16 cellular contexts compared by ENCODE assay signal in the genomic region with DNA sequence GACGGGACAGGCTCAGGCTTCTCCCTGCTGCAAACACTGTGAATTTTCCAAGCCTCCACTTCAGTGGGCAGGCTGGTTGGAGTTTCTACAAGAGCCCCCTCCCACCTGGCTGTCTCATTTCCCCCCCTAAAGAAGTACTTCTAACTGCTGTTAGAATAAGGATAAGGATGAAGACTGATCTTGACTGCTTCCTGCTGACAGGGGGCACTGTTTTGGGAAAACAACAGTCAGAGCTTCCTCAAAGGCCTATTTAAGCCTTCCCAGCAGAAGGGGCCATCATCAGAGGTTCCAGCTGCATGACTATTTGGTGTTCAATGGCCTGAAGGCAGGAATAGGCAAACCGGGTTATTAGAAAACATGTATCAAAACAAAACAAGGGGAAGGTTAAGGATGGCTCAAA.
DNase-seq lines count a peak whose midpoint lies in the region; FAIRE-seq and TF ChIP-seq lines count a peak whose summit lies in the region.
"Had no signal": no experiment of that assay in that cellular context is flagged by ENCODE, and none has a peak within 500 bp of the region (broad histone marks: within the 10 kb centered on the region; RNA-seq: fewer than 3 reads in every experiment).

No MANE protein-coding gene starts in this region.

- no peak overlapping the region for H3K4me3 Mint-ChIP-seq in activated T-cell treated with anti-CD3 and anti-CD28 coated beads, Interleukin-2, amount 50 U/mL, for 24 hours

- POLR2A ChIA-PET in H1 (lab: Charles Lee; ENCODE audit: partially characterized antibody): no interaction called here

- TF ChIP-seq CTCF in LNCaP clone FGC (IDR thresholded peaks at IDR 0.05; ENCODE audit: control insufficient read depth, extremely low read depth, insufficient read depth) (0 out of 2 replicates have a peak, but pooled peaks have one; percentile 14), H1 (IDR thresholded peaks at IDR 0.05; ENCODE audit: control extremely low read depth in 1 of 3, insufficient read depth in 1 of 3, low read depth in 1 of 3, low read length in 3 of 3) (peak in 2 of 3 experiments; percentile 38 to 57; a peak in 3 of 4 replicates)

- H3K36me3 ChIP-seq in H1 (ENCODE audit: control insufficient read depth in 2 of 4, insufficient read depth in 4 of 4, low read length in 3 of 4) (no peaks in the 10 kb centered on the region), neuronal stem cell (replicated peaks in 1 of 2; ENCODE audit: control insufficient read depth in 2 of 2, insufficient read depth in 2 of 2, low read length in 2 of 2) (no peaks in the 10 kb centered on the region)
- H3K36me3 ChIP-seq: BLaER1, MG63, SJCRH30 had no signal

- H3K56ac ChIP-seq in H1 (replicated peaks; ENCODE audit: insufficient read length, low read depth, low read length): no peak overlapping the region

- H2BK5ac ChIP-seq in H1 (ENCODE audit: low read depth, low read length): no peak overlapping the region
- no peak overlapping the region for H2BK5ac ChIP-seq in neuronal stem cell (ENCODE audit: low read length)

- H3K23ac ChIP-seq in H1 (ENCODE audit: insufficient read length) (no peak overlapping the region), neuronal stem cell (ENCODE audit: low read depth, low read length, poor library complexity) (no peak overlapping the region)

- H3K27me3 ChIP-seq in H1 (replicated peaks in 1 of 4; ENCODE audit: control insufficient read depth in 3 of 4, extremely low read depth in 1 of 4, insufficient read depth in 3 of 4, low read length in 3 of 4) (no peaks in the 10 kb centered on the region), neuronal stem cell (ENCODE audit: control insufficient read depth in 3 of 3, insufficient read depth in 3 of 3, low read depth in 1 of 3, low read length in 3 of 3) (no peaks in the 10 kb centered on the region)
- H3K27me3 ChIP-seq: BLaER1, MG63, SJCRH30 had no signal

- no peaks in the 10 kb centered on the region for H3K9me3 ChIP-seq in H1 (ENCODE audit: insufficient read depth in 2 of 2, low read depth in 1 of 2, low read length in 1 of 2)
- peaks cover 0 to 4% of the 10 kb centered on the region in 2 donors for H3K9me3 ChIP-seq in neuronal stem cell (replicated peaks in 1 of 2; ENCODE audit: control insufficient read depth in 2 of 2, insufficient read depth in 1 of 2, low read depth in 1 of 2, low read length in 2 of 2)
- H3K9me3 ChIP-seq: MG63, SJCRH30 had no signal

- peaks cover 30% of the 10 kb centered on the region for H3K9me3 Mint-ChIP-seq in activated T-cell treated with anti-CD3 and anti-CD28 coated beads, Interleukin-2, amount 50 U/mL, for 24 hours

- no peaks in the 10 kb centered on the region for H3K23me2 ChIP-seq in H1 (ENCODE audit: low read depth, low read length)

- H3K79me1 ChIP-seq in H1 (ENCODE audit: low read depth, low read length): no peaks in the 10 kb centered on the region
- no peaks in the 10 kb centered on the region for H3K79me1 ChIP-seq in neuronal stem cell (ENCODE audit: low read depth, low read length)

- no peak overlapping the region for H2BK20ac ChIP-seq in H1 (ENCODE audit: low read length)

- H2BK120ac ChIP-seq in H1 (replicated peaks; ENCODE audit: low read depth, low read length): no peak overlapping the region
- H2BK120ac ChIP-seq in neuronal stem cell (ENCODE audit: low read depth, low read length): no peak overlapping the region

- in situ Hi-C loops in KBM-7 (cut with MboI; ENCODE audit: low pct_unique_long_range_greater_than_20kb, low sequenced_read_pairs): no loop called here

- H2AK5ac ChIP-seq in H1 (ENCODE audit: low read depth, low read length) (no peak overlapping the region), neuronal stem cell (ENCODE audit: low read depth, low read length) (no peak overlapping the region)

- FAIRE-seq in H1 (lab: Jason Lieb, UNC): no peak
- FAIRE-seq: GM12878, K562 had no signal

- DNase-seq in ELF-1 (ENCODE audit: low read depth, low spot score) (peak; percentile 9), LNCaP clone FGC (ENCODE audit: low read depth) (no peak), H1 (ENCODE audit: low read depth in 1 of 2, low spot score in 2 of 2) (no peak), neuronal stem cell (ENCODE audit: low spot score) (no peak), islet precursor cell (no peak), KBM-7 (no peak)
- no peak for DNase-seq in activated T-cell treated with anti-CD3 and anti-CD28 coated beads, Interleukin-2, amount 50 U/mL, for 24 hours
- DNase-seq in stimulated activated CD4-positive, alpha-beta T cell treated with anti-CD3 and anti-CD28 coated beads, Interleukin-1b, Interleukin-23, amount 100 ng/mL, for 48 hours: no peak
- DNase-seq: MG63, NCI-H1105, NCI-H1694 treated with DMSO at 0.1 percent for 48 hours, SJCRH30 had no signal

- H3K4me1 Mint-ChIP-seq in activated T-cell treated with anti-CD3 and anti-CD28 coated beads, Interleukin-2, amount 50 U/mL, for 24 hours (ENCODE audit: low read depth): no peaks in the 10 kb centered on the region

- no peaks in the 10 kb centered on the region for H3K36me3 Mint-ChIP-seq in activated T-cell treated with anti-CD3 and anti-CD28 coated beads, Interleukin-2, amount 50 U/mL, for 24 hours (ENCODE audit: low read depth)

- H3K4me2 ChIP-seq in H1 (ENCODE audit: insufficient read depth in 1 of 2, low read depth in 2 of 2, low read length in 2 of 2): no peak overlapping the region
- H3K4me2 ChIP-seq in neuronal stem cell (ENCODE audit: insufficient read depth, low read length, poor library complexity, severe bottlenecking): no peak overlapping the region
- H3K4me2 ChIP-seq: BLaER1 had no signal

- H4K5ac ChIP-seq in H1 (ENCODE audit: insufficient read length, low read depth, low read length): no peak overlapping the region

- no peak overlapping the region for H3K27ac Mint-ChIP-seq in activated T-cell treated with anti-CD3 and anti-CD28 coated beads, Interleukin-2, amount 50 U/mL, for 24 hours

- H3K18ac ChIP-seq in H1 (ENCODE audit: extremely low read depth, low read length) (no peak overlapping the region), neuronal stem cell (ENCODE audit: low read length) (no peak overlapping the region)

- no peaks in the 10 kb centered on the region for H3K27me3 Mint-ChIP-seq in activated T-cell treated with anti-CD3 and anti-CD28 coated beads, Interleukin-2, amount 50 U/mL, for 24 hours

- H3K9ac ChIP-seq in H1 (replicated peaks in 1 of 4; ENCODE audit: extremely low read depth in 1 of 4, low read depth in 3 of 4, low read length in 3 of 4): no peak overlapping the region
- no peak overlapping the region for H3K9ac ChIP-seq in neuronal stem cell (ENCODE audit: low read depth, low read length, poor library complexity)
- H3K9ac ChIP-seq: BLaER1 had no signal

- H2AFZ ChIP-seq in H1 (ENCODE audit: low read length): peak overlapping the region; percentile 87; the same call in 1 of the 2 replicates
- peak overlapping the region; percentile 50 for H2AFZ ChIP-seq in neuronal stem cell (ENCODE audit: low read length)

- H3K14ac ChIP-seq in H1 (ENCODE audit: insufficient read length) (no peak overlapping the region), neuronal stem cell (ENCODE audit: low read length) (no peak overlapping the region)

- no peak overlapping the region for H2BK12ac ChIP-seq in H1 (ENCODE audit: low read depth, low read length)
- no peak overlapping the region for H2BK12ac ChIP-seq in neuronal stem cell (ENCODE audit: low read length)

- H3K4me1 ChIP-seq in H1 (replicated peaks in 1 of 4; ENCODE audit: control insufficient read depth in 3 of 4, insufficient read depth in 4 of 4, low read length in 3 of 4): no peaks in the 10 kb centered on the region
- no peaks in the 10 kb centered on the region for H3K4me1 ChIP-seq in neuronal stem cell (ENCODE audit: control insufficient read depth in 2 of 2, insufficient read depth in 1 of 2, low read depth in 1 of 2, low read length in 2 of 2)
- H3K4me1 ChIP-seq: BLaER1, SJCRH30 had no signal

- H3K4me3 ChIP-seq in LNCaP clone FGC (ENCODE audit: low read depth, low read length): no peak overlapping the region
- no peak overlapping the region for H3K4me3 ChIP-seq in H1 (ENCODE audit: extremely low read depth in 1 of 4, insufficient read depth in 2 of 4, low read depth in 3 of 4, low read length in 4 of 4)
- no peak overlapping the region for H3K4me3 ChIP-seq in neuronal stem cell (ENCODE audit: low read length in 2 of 2)
- H3K4me3 ChIP-seq: BLaER1, GM12878, K562, MG63, SJCRH30 had no signal

- no peak for TF ChIP-seq POLR2A in H1 (IDR thresholded peaks at IDR 0.05; ENCODE audit: control extremely low read depth in 1 of 2, low read depth in 2 of 2, low read length in 2 of 2)

- TF ChIP-seq EP300 in H1 (IDR thresholded peaks at IDR 0.05; ENCODE audit: borderline replicate concordance in 1 of 2, low read depth in 2 of 2, low read length in 2 of 2): no peak

- no peak overlapping the region for H2BK15ac ChIP-seq in H1 (ENCODE audit: low read length)
- no peak overlapping the region for H2BK15ac ChIP-seq in neuronal stem cell (ENCODE audit: low read length)

- WGBS in H1 (ENCODE audit: extremely low coverage in 1 of 2, insufficient coverage in 1 of 2, insufficient read length in 1 of 2, insufficient replicate concordance in 2 of 2, low coverage in 1 of 2, low lambda C conversion rate in 2 of 2, missing lambda C conversion rate in 1 of 2), 2 experiments: 86% methylated on average over 2 of the region's 2 CpGs; no CpG with 5 or more reads in 1 of the 2 experiments
- WGBS in neuronal stem cell (ENCODE audit: extremely low coverage in 2 of 2, insufficient read length in 2 of 2, insufficient replicate concordance in 1 of 2), 2 donors: no CpG with 5 or more reads among the region's 2 CpGs

- H4K91ac ChIP-seq in H1 (replicated peaks; ENCODE audit: insufficient read length, low read length) (no peak overlapping the region), neuronal stem cell (ENCODE audit: low read depth, low read length, poor library complexity) (no peak overlapping the region)

- H3K27ac ChIP-seq in H1 (ENCODE audit: low read depth, low read length) (no peak overlapping the region), neuronal stem cell (replicated peaks; ENCODE audit: low read length) (no peak overlapping the region)
- H3K27ac ChIP-seq: BLaER1, HL-60, SJCRH30 had no signal

- H4K8ac ChIP-seq in H1 (ENCODE audit: extremely low read depth, insufficient read depth, low read length) (no peak overlapping the region), neuronal stem cell (ENCODE audit: low read depth, low read length) (no peak overlapping the region)

- CTCF ChIA-PET in H1 (lab: Charles Lee; ENCODE audit: partially characterized antibody): interaction anchor here (0.6 to 4.0 kb wide), 9 partner anchors 11 to 1998 kb away, joined by 3 to 17 read pairs (median 3); no protein-coding TSS in a partner anchor

- H3K79me2 ChIP-seq in H1 (ENCODE audit: control insufficient read depth in 1 of 2, insufficient read depth in 2 of 2, low read length in 2 of 2): no peaks in the 10 kb centered on the region

- no peak overlapping the region for H3K4ac ChIP-seq in H1 (replicated peaks; ENCODE audit: insufficient read length, low read depth, low read length)
- H3K4ac ChIP-seq in neuronal stem cell (ENCODE audit: low read length): no peak overlapping the region

- no peaks in the 10 kb centered on the region for H4K20me1 ChIP-seq in H1 (replicated peaks in 1 of 2; ENCODE audit: control insufficient read depth in 1 of 2, insufficient read depth in 2 of 2, low read length in 2 of 2)
- H4K20me1 ChIP-seq: BLaER1 had no signal

- peak; percentile 39 to 45 for TF ChIP-seq RAD21 in H1 (IDR thresholded peaks at IDR 0.05 in 1 of 2, conservative IDR thresholded peaks at IDR 0.05 in 1 of 2; ENCODE audit: low read depth in 2 of 2, low read length in 2 of 2)
